25 cellular contexts compared by ENCODE assay signal in the genomic region with DNA sequence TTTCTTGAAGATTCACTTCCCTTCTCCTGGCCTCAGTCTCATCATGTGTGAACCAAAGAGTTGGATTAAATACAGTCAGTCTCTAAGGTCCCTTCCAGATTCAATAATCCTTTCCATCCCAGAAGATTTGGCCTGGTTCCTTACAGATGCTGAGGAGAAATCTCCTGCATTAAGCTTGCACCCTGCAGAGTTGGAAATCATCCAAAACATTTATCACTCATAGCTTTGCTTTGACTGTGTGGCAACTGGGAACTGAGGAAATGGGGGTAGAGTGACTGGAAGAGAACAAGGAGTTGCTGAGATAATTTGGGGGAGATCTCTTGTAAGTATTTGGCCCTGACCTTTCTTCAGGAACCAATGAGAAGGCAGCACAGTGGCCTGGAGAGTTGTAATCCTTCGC.
DNase-seq lines count a peak whose midpoint lies in the region; ATAC-seq, FAIRE-seq and TF ChIP-seq lines count a peak whose summit lies in the region.
"Had no signal": no experiment of that assay in that cellular context is flagged by ENCODE, and none has a peak within 500 bp of the region (broad histone marks: within the 10 kb centered on the region; RNA-seq: fewer than 3 reads in every experiment).

No MANE protein-coding gene starts in this region.

- TF ChIP-seq CTCF in D721Med (IDR thresholded peaks at IDR 0.05; ENCODE audit: insufficient read depth, missing control alignments) (no peak), HEK293 (tag by site-specific recombination; IDR thresholded peaks at IDR 0.05) (no peak), WERI-Rb-1 (IDR thresholded peaks at IDR 0.05; ENCODE audit: low read depth, low read length) (no peak), fibroblast of the aortic adventitia (IDR thresholded peaks at IDR 0.05; ENCODE audit: insufficient read depth, low read length) (no peak)

- no peaks in the 10 kb centered on the region for H3K9me3 ChIP-seq in HEK293 (ENCODE audit: control insufficient read depth, insufficient read depth, low read depth, low read length)
- peaks cover 11% of the 10 kb centered on the region for H3K9me3 ChIP-seq in WERI-Rb-1 (ENCODE audit: severe bottlenecking)
- H3K9me3 ChIP-seq: ascending aorta, gastroesophageal sphincter, suprapubic skin had no signal

- H3K4me1 ChIP-seq in HEK293 (ENCODE audit: control insufficient read depth, insufficient read depth, low read length) = peaks cover 8% of the 10 kb centered on the region; the same call in 1 of the 2 replicates
- H3K4me1 ChIP-seq: suprapubic skin had no signal

- H3K36me3 ChIP-seq in HEK293 (ENCODE audit: control insufficient read depth in 2 of 2, insufficient read depth in 1 of 2, low read length in 2 of 2) (no peaks in the 10 kb centered on the region), WERI-Rb-1 (no peaks in the 10 kb centered on the region)
- H3K36me3 ChIP-seq: ascending aorta, gastroesophageal sphincter, suprapubic skin had no signal

- POLR2A ChIA-PET in HEK293 (lab: Yijun Ruan, JAX) = no interaction called here

- FAIRE-seq in D721Med (lab: Jason Lieb, UNC) = peak; percentile 35
- FAIRE-seq: G401.6, islet of Langerhans had no signal

- CTCF ChIA-PET in HEK293 (lab: Yijun Ruan, JAX) = no interaction called here

- no peak for DNase-seq in D721Med (ENCODE audit: insufficient read length, low spot score)
- DNase-seq in WERI-Rb-1 = peak; percentile 20
- peak; percentile 38 for DNase-seq in fibroblast of the aortic adventitia (ENCODE audit: low read depth)
- no peak for DNase-seq in activated gamma-delta T cell (lab: John Stamatoyannopoulos, UW)
- no peak for DNase-seq in activated CD4-positive, alpha-beta T cell treated with anti-CD3 and anti-CD28 coated beads, Interleukin-2, amount 50 U/mL, for 4 hours
- DNase-seq: activated CD8-positive, alpha-beta memory T cell treated with anti-CD3 and anti-CD28 coated beads, Interleukin-2, amount 50 U/mL, for 4 hours; hypothalamus; MM.1S; natural killer cell; NCI-H1436 treated with DMSO at 0.1 percent for 48 hours; NCI-H2107; NCI-H510A treated with DMSO at 0.1 percent for 48 hours; stimulated activated CD4-positive, alpha-beta T cell treated with anti-CD3 and anti-CD28 coated beads, Interleukin-2, amount 100 ng/mL, for 48 hours had no signal

- H3K27me3 ChIP-seq in WERI-Rb-1 (ENCODE audit: insufficient read depth, low read depth, severe bottlenecking) = no peaks in the 10 kb centered on the region
- H3K27me3 ChIP-seq: ascending aorta, gastroesophageal sphincter, suprapubic skin had no signal

- no peak for ATAC-seq in GM18858 (IDR thresholded peaks at IDR 0.05; ENCODE audit: unreplicated experiment)
- ATAC-seq: gastroesophageal sphincter; natural killer cell; SK-N-SH treated with all-trans-retinoic acid at 6 μM for 48 hours; stimulated activated memory B cell treated with anti-CD40 and anti-IgM and Interleukin-4, amounts not matched to agents 10 μg/mL and 1 μg/mL and 100 μg/mL, for 72 hours; WTC11 had no signal

- H3K4me3 ChIP-seq in HEK293 (ENCODE audit: low read depth, low read length) (no peak overlapping the region), WERI-Rb-1 (ENCODE audit: low read depth, low read length) (no peak overlapping the region), fibroblast of the aortic adventitia (ENCODE audit: low read depth, low read length) (no peak overlapping the region)
- H3K4me3 ChIP-seq: ascending aorta, gastroesophageal sphincter, smooth muscle cell, suprapubic skin had no signal

- no peak overlapping the region for H3K27ac ChIP-seq in HEK293 (ENCODE audit: extremely low read depth, low read depth, low read length)
- peak overlapping the region; percentile 35; the same call in 1 of the 2 replicates for H3K27ac ChIP-seq in WERI-Rb-1
- H3K27ac ChIP-seq: ascending aorta, epithelial cell of prostate, gastroesophageal sphincter, suprapubic skin had no signal

TF ChIP-seq in HEK293, 187 proteins besides CTCF, POLR2A, EP300 and RAD21:
- TF ChIP-seq GLIS1 (tag by site-specific recombination; IDR thresholded peaks at IDR 0.05) = 0 out of 2 replicates have a peak, but pooled peaks have one; percentile 13
- TF ChIP-seq FEZF1 (tag by site-specific recombination; IDR thresholded peaks at IDR 0.05) = peak; percentile 60
- no peak for TF ChIP-seq ZNF843 (tag by site-specific recombination; IDR thresholded peaks at IDR 0.05)
- TF ChIP-seq, protein P1, sequence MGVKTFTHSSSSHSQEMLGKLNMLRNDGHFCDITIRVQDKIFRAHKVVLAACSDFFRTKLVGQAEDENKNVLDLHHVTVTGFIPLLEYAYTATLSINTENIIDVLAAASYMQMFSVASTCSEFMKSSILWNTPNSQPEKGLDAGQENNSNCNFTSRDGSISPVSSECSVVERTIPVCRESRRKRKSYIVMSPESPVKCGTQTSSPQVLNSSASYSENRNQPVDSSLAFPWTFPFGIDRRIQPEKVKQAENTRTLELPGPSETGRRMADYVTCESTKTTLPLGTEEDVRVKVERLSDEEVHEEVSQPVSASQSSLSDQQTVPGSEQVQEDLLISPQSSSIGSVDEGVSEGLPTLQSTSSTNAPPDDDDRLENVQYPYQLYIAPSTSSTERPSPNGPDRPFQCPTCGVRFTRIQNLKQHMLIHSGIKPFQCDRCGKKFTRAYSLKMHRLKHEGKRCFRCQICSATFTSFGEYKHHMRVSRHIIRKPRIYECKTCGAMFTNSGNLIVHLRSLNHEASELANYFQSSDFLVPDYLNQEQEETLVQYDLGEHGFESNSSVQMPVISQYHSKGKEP (tag by site-specific recombination; IDR thresholded peaks at IDR 0.05) = 0 out of 2 replicates have a peak, but pooled peaks have one; percentile 26

Comparison
In these comparisons a context has a peak if more than half of its experiments do, and no peak if none do; other contexts are left out.
1. DNase-seq: peak in WERI-Rb-1 (single experiment) and fibroblast of the aortic adventitia (single experiment); none in D721Med (single experiment), activated gamma-delta T cell (single experiment) and activated CD4-positive, alpha-beta T cell treated with anti-CD3 and anti-CD28 coated beads, Interleukin-2, amount 50 U/mL, for 4 hours (0 of 2).